12 cellular contexts compared by ENCODE assay signal in genomic region chr12:31647106-31647505, GRCh38. TPM values are rescaled to one million over a fixed set of nuclear protein-coding genes. Genes with fewer than 3 reads are reported as not detected.
DNase-seq lines count a peak whose midpoint lies in the region; TF ChIP-seq lines count a peak whose summit lies in the region.
"Had no signal": no experiment of that assay in that cellular context is flagged by ENCODE, and none has a peak within 500 bp of the region (broad histone marks: within the 10 kb centered on the region; RNA-seq: fewer than 3 reads in every experiment).

No MANE protein-coding gene starts in this region.

- no peak for TF ChIP-seq CTCF in BJ (IDR thresholded peaks at IDR 0.05; ENCODE audit: insufficient read depth, low read depth, low read length)
- no peak for TF ChIP-seq CTCF in WERI-Rb-1 (IDR thresholded peaks at IDR 0.05; ENCODE audit: low read depth, low read length)
- no peak for TF ChIP-seq CTCF in Caco-2 (IDR thresholded peaks at IDR 0.05; ENCODE audit: insufficient read depth in 1 of 2, low read depth in 1 of 2, low read length in 1 of 2, severe bottlenecking in 1 of 2, unreplicated experiment in 1 of 2)
- TF ChIP-seq CTCF in suprapubic skin (IDR thresholded peaks at IDR 0.05), result no peak

- no peaks in the 10 kb centered on the region for H3K36me3 ChIP-seq in BJ (ENCODE audit: control insufficient read depth, insufficient read depth, low read length)
- no peaks in the 10 kb centered on the region; the same call in 1 of the 2 replicates for H3K36me3 ChIP-seq in WERI-Rb-1
- no peaks in the 10 kb centered on the region for H3K36me3 ChIP-seq in Caco-2 (ENCODE audit: control insufficient read depth, insufficient read depth, low read length)
- H3K36me3 ChIP-seq in suprapubic skin, result no peaks in the 10 kb centered on the region

- no TSS peak for BruUV-seq in Caco-2 (replicated peaks; lab: Mats Ljungman, UMichigan)

- H3K4me3 Mint-ChIP-seq in Caco-2 (ENCODE audit: unreplicated experiment), result no peak overlapping the region

- H3K27ac ChIP-seq in WERI-Rb-1 (peak overlapping the region; percentile 31), suprapubic skin (no peak overlapping the region)
- H3K27ac ChIP-seq: PC-9 had no signal

- no peak for TF ChIP-seq POLR2A in suprapubic skin (IDR thresholded peaks at IDR 0.05)

- TF ChIP-seq EP300 in suprapubic skin (IDR thresholded peaks at IDR 0.05), result no peak

- H3K4me3 ChIP-seq in BJ (ENCODE audit: low read depth, low read length) (no peak overlapping the region), WERI-Rb-1 (ENCODE audit: low read depth, low read length) (no peak overlapping the region), Caco-2 (ENCODE audit: low read depth, low read length) (no peak overlapping the region), suprapubic skin (no peak overlapping the region)
- H3K4me3 ChIP-seq: PC-9 had no signal

- peaks cover 18% of the 10 kb centered on the region for H3K4me1 Mint-ChIP-seq in Caco-2 (ENCODE audit: low read depth, unreplicated experiment)

- H3K27me3 ChIP-seq in BJ (ENCODE audit: control insufficient read depth, insufficient read depth, low read length) (no peaks in the 10 kb centered on the region), WERI-Rb-1 (ENCODE audit: insufficient read depth, low read depth, severe bottlenecking) (no peaks in the 10 kb centered on the region), Caco-2 (replicated peaks; ENCODE audit: control insufficient read depth, insufficient read depth, low read length) (no peaks in the 10 kb centered on the region), suprapubic skin (no peaks in the 10 kb centered on the region)

- DNase-seq in BJ (ENCODE audit: low read depth) (peak; percentile 24), KBM-7 (peak; percentile 65), WERI-Rb-1 (peak; percentile 35), lung microvascular endothelial cell (ENCODE audit: low read depth in 2 of 2) (peak; percentile 10 to 33), Caco-2 (no peak), NCI-H1048 (lab: John Stamatoyannopoulos, UW) (no peak), suprapubic skin (ENCODE audit: low spot score in 2 of 2) (no peak)
- no peak for DNase-seq in effector CD8-positive, alpha-beta T cell (lab: John Stamatoyannopoulos, UW)
- DNase-seq: GF-D8, left ventricle myocardium superior, nucleus accumbens, PC-9 had no signal

- H3K9me3 Mint-ChIP-seq in Caco-2 (ENCODE audit: unreplicated experiment), result no peaks in the 10 kb centered on the region

- no peak overlapping the region for H3K27ac Mint-ChIP-seq in Caco-2 (ENCODE audit: unreplicated experiment)

- H3K4me1 ChIP-seq in Caco-2 (peaks cover 28% of the 10 kb centered on the region), suprapubic skin (peaks cover 9% of the 10 kb centered on the region)

- no peaks in the 10 kb centered on the region for H3K9me3 ChIP-seq in WERI-Rb-1 (ENCODE audit: severe bottlenecking)
- peaks cover 13% of the 10 kb centered on the region for H3K9me3 ChIP-seq in Caco-2
- H3K9me3 ChIP-seq in suprapubic skin, result no peaks in the 10 kb centered on the region

- intact Hi-C loops in Caco-2 (cut with micrococcal nuclease; ENCODE audit: unreplicated experiment), result no loop called here

- POLR2A ChIA-PET in BJ (lab: Charles Lee), result no interaction called here
- POLR2A ChIA-PET in Caco-2 (lab: Charles Lee), result interaction anchor here (0.6 kb wide), 1 partner anchor 129 kb away, joined by 4 read pairs; no protein-coding TSS in a partner anchor

- in situ Hi-C loops in KBM-7 (cut with MboI; ENCODE audit: low pct_unique_long_range_greater_than_20kb, low sequenced_read_pairs), result loop anchor here (25.0 kb wide), 2 partner anchors 235 to 385 kb away; no protein-coding TSS in a partner anchor

- 27% methylated on average over 7 of the region's 7 CpGs for WGBS in suprapubic skin

- CTCF ChIA-PET in BJ (lab: Yijun Ruan, JAX), result interaction anchor here (0.7 to 1.3 kb wide), 6 partner anchors 9 to 414 kb away, joined by 3 read pairs; no protein-coding TSS in a partner anchor
- CTCF ChIA-PET in Caco-2 (lab: Charles Lee), result no interaction called here

- H3K36me3 Mint-ChIP-seq in Caco-2 (ENCODE audit: insufficient read depth, unreplicated experiment), result no peaks in the 10 kb centered on the region

- H3K27me3 Mint-ChIP-seq in Caco-2 (ENCODE audit: insufficient read depth, unreplicated experiment), result no peaks in the 10 kb centered on the region

RNA-seq across cellular contexts. Expression of gene ETFBKMT, which starts 12.4 kb away (rescaled TPM):
- polyA plus RNA-seq in BJ (2011; rRNA removed), result 0.94 and 1.5 TPM in 2 replicates
- 1.9 TPM in 2 replicates for polyA minus RNA-seq in BJ (2011; rRNA and poly(A)+ RNA removed)
- total RNA-seq in lung microvascular endothelial cell, result 1.7 and 2.2 TPM in 2 replicates
- total RNA-seq in Caco-2 (2022), result 1.6 and 2.1 TPM in 2 replicates
- total RNA-seq in suprapubic skin, result 1 to 10 TPM; 2.4 to 4.0 (median 2.7) TPM

RNA-seq across cellular contexts. Expression of gene DENND5B, which starts 56.2 kb away (rescaled TPM):
- 5.4 and 7.9 TPM in 2 replicates for polyA plus RNA-seq in BJ (2011; rRNA removed)
- 8.4 and 8.5 TPM in 2 replicates for polyA minus RNA-seq in BJ (2011; rRNA and poly(A)+ RNA removed)
- total RNA-seq in lung microvascular endothelial cell, result 5.8 and 7.2 TPM in 2 replicates
- total RNA-seq in Caco-2 (2022), result 34.9 and 36.0 TPM in 2 replicates
- total RNA-seq in suprapubic skin, result 1 to 10 TPM; 1.6 to 9.7 (median 5.8) TPM

Comparison
In these comparisons a context has a peak if more than half of its experiments do, and no peak if none do; other contexts are left out.
1. DNase-seq: peak in BJ (single experiment), KBM-7 (single experiment), WERI-Rb-1 (single experiment) and lung microvascular endothelial cell (2 of 2); none in effector CD8-positive, alpha-beta T cell (single experiment), Caco-2 (0 of 2), NCI-H1048 (single experiment) and suprapubic skin (0 of 2).